8 cellular contexts compared by ENCODE assay signal in the genomic region with DNA sequence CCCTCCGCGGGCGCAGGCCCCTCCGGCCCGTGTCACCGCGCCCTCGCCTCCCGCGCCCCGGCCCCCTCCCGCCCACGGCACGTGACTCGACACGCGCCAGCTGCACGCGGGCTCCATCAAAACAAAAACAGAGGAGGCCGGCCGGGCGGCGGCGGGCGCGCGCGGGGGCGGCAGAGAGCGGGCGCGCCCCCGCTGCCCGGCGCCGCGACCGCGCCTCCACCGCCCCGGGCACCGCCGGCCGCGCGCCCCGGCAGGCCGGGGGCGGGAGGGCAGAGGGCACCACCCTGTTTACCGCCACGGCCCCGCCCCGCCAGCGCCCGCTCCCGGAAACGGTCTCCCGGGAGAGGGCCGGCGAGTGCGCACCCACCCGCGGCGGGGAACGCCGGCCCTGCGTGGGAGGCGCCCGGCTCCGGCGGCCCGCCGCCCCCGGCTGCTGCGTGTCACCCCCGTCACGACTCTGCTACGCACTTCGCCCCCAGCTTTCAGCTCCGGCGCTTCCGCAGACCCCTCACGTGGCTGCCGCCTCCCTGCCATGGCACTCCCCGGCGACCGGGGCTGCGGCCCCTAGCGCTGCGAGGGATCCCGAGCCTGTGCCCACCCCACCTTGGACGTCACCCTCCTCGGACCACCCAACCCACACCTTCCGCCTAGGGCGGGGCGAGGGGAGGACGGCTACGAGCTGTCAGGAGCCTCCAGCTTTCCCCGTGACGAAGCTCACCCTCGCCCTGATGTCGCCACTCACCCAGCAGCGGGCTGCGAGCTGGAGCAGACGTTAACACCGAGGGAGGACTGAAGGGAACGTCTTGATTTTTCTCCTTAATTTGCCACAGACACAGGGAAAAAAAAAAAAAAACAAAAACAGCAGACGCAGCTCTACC.
A peak's percentile ranks its signal among the peaks of the same experiment; 100 is the strongest.
DNase-seq lines count a peak whose midpoint lies in the region; ATAC-seq and TF ChIP-seq lines count a peak whose summit lies in the region.

No MANE protein-coding gene starts in this region.

- DNase-seq in NCI-H2107 treated with DMSO at 0.1 percent for 48 hours (lab: John Stamatoyannopoulos, UW; ENCODE audit: unreplicated experiment) (peak; percentile 18), NCI-H2107 (lab: John Stamatoyannopoulos, UW) (no peak), NCI-H2196 treated with DMSO at 0.1 percent for 48 hours (lab: John Stamatoyannopoulos, UW; ENCODE audit: unreplicated experiment) (peak; percentile 55), lower leg skin (ENCODE audit: low spot score in 2 of 2) (peak; percentile 77 to 96)
- peak; percentile 76 for DNase-seq in activated CD4-positive, alpha-beta T cell treated with anti-CD3 and anti-CD28 coated beads, Interleukin-2, amount 50 U/mL, for 1 hour
- peak; percentile 63 to 72 for DNase-seq in stimulated activated CD4-positive, alpha-beta T cell treated with anti-CD3 and anti-CD28 coated beads, Interleukin-4, amount 100 ng/mL, for 48 hours (ENCODE audit: low read depth in 2 of 2)

- peak; percentile 19 for ATAC-seq in HG02884 (IDR thresholded peaks at IDR 0.05; ENCODE audit: unreplicated experiment)

- no peaks in the 10 kb centered on the region for H3K9me3 Mint-ChIP-seq in dendritic cell treated with granulocyte-macrophage colony-stimulating factor and Interleukin-4, amounts not matched to agents 40 ng/mL and 50 ng/mL, for 4 days

- 0% methylated on average over 40 to 62 of the region's 108 CpGs for WGBS in lower leg skin, 2 donors

- H3K4me1 Mint-ChIP-seq in dendritic cell treated with granulocyte-macrophage colony-stimulating factor and Interleukin-4, amounts not matched to agents 40 ng/mL and 50 ng/mL, for 4 days (ENCODE audit: low read depth): peaks cover 63% of the 10 kb centered on the region

- intact Hi-C loops in dendritic cell treated with granulocyte-macrophage colony-stimulating factor and Interleukin-4, amounts not matched to agents 40 ng/mL and 50 ng/mL, for 4 days (cut with micrococcal nuclease): no loop called here
- intact Hi-C loops in lower leg skin (cut with DNase I; ENCODE audit: low total_unique reads): no loop called here

- TF ChIP-seq POLR2A in lower leg skin (IDR thresholded peaks at IDR 0.05): no peak

- peak overlapping the region; percentile 85 for H3K4me3 Mint-ChIP-seq in dendritic cell treated with granulocyte-macrophage colony-stimulating factor and Interleukin-4, amounts not matched to agents 40 ng/mL and 50 ng/mL, for 4 days

- peaks cover 70% of the 10 kb centered on the region for H3K36me3 Mint-ChIP-seq in dendritic cell treated with granulocyte-macrophage colony-stimulating factor and Interleukin-4, amounts not matched to agents 40 ng/mL and 50 ng/mL, for 4 days (ENCODE audit: low read depth)

- no peaks in the 10 kb centered on the region for H3K27me3 Mint-ChIP-seq in dendritic cell treated with granulocyte-macrophage colony-stimulating factor and Interleukin-4, amounts not matched to agents 40 ng/mL and 50 ng/mL, for 4 days

- TF ChIP-seq CTCF in lower leg skin (IDR thresholded peaks at IDR 0.05): no peak

- peak overlapping the region; percentile 93 for H3K4me3 ChIP-seq in lower leg skin (ENCODE audit: low read depth, poor library complexity, severe bottlenecking)

- H3K27ac Mint-ChIP-seq in dendritic cell treated with granulocyte-macrophage colony-stimulating factor and Interleukin-4, amounts not matched to agents 40 ng/mL and 50 ng/mL, for 4 days: peak overlapping the region; percentile 92
